Comparison of ENCODE assay signal across 35 cellular contexts in genomic region chr2:218786133-218786532, GRCh38. TPM values are rescaled to one million over a fixed set of nuclear protein-coding genes. Genes with fewer than 3 reads are reported as not detected.
"Had no signal": no experiment of that assay in that cellular context is flagged by ENCODE, and none has a peak within 500 bp of the region (broad histone marks: within the 10 kb centered on the region; RNA-seq: fewer than 3 reads in every experiment).

No MANE protein-coding gene starts in this region.

- H3K4me3 Mint-ChIP-seq: naive thymus-derived CD8-positive, alpha-beta T cell; natural killer cell treated with Interleukin-12 subunit alpha and Interleukin-12 subunit beta and Interleukin-15 and Interleukin-18, amount 100 ng/mL, for 72 hours; nephron progenitor cell; neural crest cell; stimulated activated effector memory CD8-positive, alpha-beta T cell treated with anti-CD3 and anti-CD28 coated beads, Interleukin-12 subunit alpha, Interleukin-12 subunit beta, amount 100 ng/mL, for 72 hours; stimulated activated naive B cell treated with anti-CD40 and anti-IgM and Interleukin-4, amounts not matched to agents 10 μg/mL and 1 μg/mL and 100 μg/mL, for 72 hours; stimulated activated naive CD8-positive, alpha-beta T cell treated with anti-CD3 and anti-CD28 coated beads, Interleukin-15, Interleukin-2, amounts not matched to agents 100 ng/mL and 50 ng/mL, for 24 hours had no signal

- H3K27me3 ChIP-seq: tibial nerve, vagina had no signal

- H3K27me3 Mint-ChIP-seq: progenitor cell of endocrine pancreas had no signal

- H2AFZ ChIP-seq: parathyroid adenoma had no signal

- ATAC-seq: naive thymus-derived CD8-positive, alpha-beta T cell; natural killer cell treated with Interleukin-12 subunit alpha and Interleukin-12 subunit beta and Interleukin-15 and Interleukin-18, amount 100 ng/mL, for 72 hours; psoas muscle; right cardiac atrium; sciatic nerve; stimulated activated effector memory CD8-positive, alpha-beta T cell treated with anti-CD3 and anti-CD28 coated beads, Interleukin-12 subunit alpha, Interleukin-12 subunit beta, amount 100 ng/mL, for 72 hours; stimulated activated naive B cell treated with anti-CD40 and anti-IgM and Interleukin-4, amounts not matched to agents 10 μg/mL and 1 μg/mL and 100 μg/mL, for 72 hours had no signal

- H3K36me3 ChIP-seq: neutrophil, stomach, thoracic aorta, thyroid gland, upper lobe of left lung, vagina had no signal

- H3K9ac ChIP-seq: parathyroid adenoma had no signal

- H3K36me3 Mint-ChIP-seq: stimulated activated effector memory CD8-positive, alpha-beta T cell treated with anti-CD3 and anti-CD28 coated beads, Interleukin-12 subunit alpha, Interleukin-12 subunit beta, amount 100 ng/mL, for 72 hours had no signal

- H3K9me3 ChIP-seq: neutrophil, thoracic aorta, thyroid gland, upper lobe of left lung, vagina had no signal

- DNase-seq: naive thymus-derived CD8-positive, alpha-beta T cell; nephron progenitor cell; nucleus accumbens; posterior cingulate gyrus; psoas muscle; right cardiac atrium; stimulated activated CD4-positive, alpha-beta T cell treated with anti-CD3 and anti-CD28 coated beads, Interleukin-15, amount 100 ng/mL, for 24 hours; stimulated activated CD4-positive, alpha-beta T cell treated with anti-CD3 and anti-CD28 coated beads, Interleukin-2, amount 100 ng/mL, for 24 hours; stimulated activated CD4-positive, alpha-beta T cell treated with anti-CD3 and anti-CD28 coated beads, Interleukin-2, amount 100 ng/mL, for 48 hours; stimulated activated CD4-positive, alpha-beta T cell treated with anti-CD3 and anti-CD28 coated beads, Interleukin-4, amount 100 ng/mL, for 24 hours; stimulated activated naive B cell treated with anti-CD40 and anti-IgM and Interleukin-4, amounts not matched to agents 10 μg/mL and 1 μg/mL and 100 μg/mL, for 72 hours; stimulated activated naive CD4-positive, alpha-beta T cell treated with Interleukin-2 at 50 U/mL for 16 hours; stomach; thyroid gland; trophoblast cell; upper lobe of left lung had no signal

- H3K27ac ChIP-seq: neutrophil, parathyroid adenoma, psoas muscle, skin epidermis, stomach, thoracic aorta, thyroid gland, vagina had no signal

- H3K9me3 Mint-ChIP-seq: natural killer cell treated with Interleukin-12 subunit alpha and Interleukin-12 subunit beta and Interleukin-15 and Interleukin-18, amount 100 ng/mL, for 72 hours; nephron progenitor cell; neural crest cell; stimulated activated effector memory CD8-positive, alpha-beta T cell treated with anti-CD3 and anti-CD28 coated beads, Interleukin-12 subunit alpha, Interleukin-12 subunit beta, amount 100 ng/mL, for 72 hours; stimulated activated naive B cell treated with anti-CD40 and anti-IgM and Interleukin-4, amounts not matched to agents 10 μg/mL and 1 μg/mL and 100 μg/mL, for 72 hours; stimulated activated naive CD8-positive, alpha-beta T cell treated with anti-CD3 and anti-CD28 coated beads, Interleukin-15, Interleukin-2, amounts not matched to agents 100 ng/mL and 50 ng/mL, for 24 hours had no signal

- H3K27ac Mint-ChIP-seq: naive thymus-derived CD8-positive, alpha-beta T cell; natural killer cell treated with Interleukin-12 subunit alpha and Interleukin-12 subunit beta and Interleukin-15 and Interleukin-18, amount 100 ng/mL, for 72 hours; nephron progenitor cell; progenitor cell of endocrine pancreas; stimulated activated effector memory CD8-positive, alpha-beta T cell treated with anti-CD3 and anti-CD28 coated beads, Interleukin-12 subunit alpha, Interleukin-12 subunit beta, amount 100 ng/mL, for 72 hours; stimulated activated naive B cell treated with anti-CD40 and anti-IgM and Interleukin-4, amounts not matched to agents 10 μg/mL and 1 μg/mL and 100 μg/mL, for 72 hours; stimulated activated naive CD8-positive, alpha-beta T cell treated with anti-CD3 and anti-CD28 coated beads, Interleukin-15, Interleukin-2, amounts not matched to agents 100 ng/mL and 50 ng/mL, for 24 hours had no signal

- H3K4me3 ChIP-seq: psoas muscle, skin epidermis, stomach, thoracic aorta, thyroid gland, tibial nerve, upper lobe of left lung, vagina had no signal

- H3K4me1 ChIP-seq: parathyroid adenoma had no signal

- FAIRE-seq: urothelium cell line had no signal

RNA-seq across cellular contexts. Expression of gene PRKAG3, which starts 45.5 kb away (rescaled TPM):
- total RNA-seq: naive thymus-derived CD8-positive, alpha-beta T cell; natural killer cell treated with Interleukin-12 subunit alpha and Interleukin-12 subunit beta and Interleukin-15 and Interleukin-18, amount 100 ng/mL, for 72 hours; neural crest cell; omental fat pad; osteocyte; progenitor cell of endocrine pancreas; renal cortical epithelial cell; stomach; subcutaneous adipose tissue; temporal lobe; thyroid gland; tibial nerve; upper lobe of left lung; ureter; vagina had no signal
- polyA plus RNA-seq: naive thymus-derived CD8-positive, alpha-beta T cell; stomach had no signal
